Comparison of ENCODE assay signal across 10 cellular contexts in the genomic region with DNA sequence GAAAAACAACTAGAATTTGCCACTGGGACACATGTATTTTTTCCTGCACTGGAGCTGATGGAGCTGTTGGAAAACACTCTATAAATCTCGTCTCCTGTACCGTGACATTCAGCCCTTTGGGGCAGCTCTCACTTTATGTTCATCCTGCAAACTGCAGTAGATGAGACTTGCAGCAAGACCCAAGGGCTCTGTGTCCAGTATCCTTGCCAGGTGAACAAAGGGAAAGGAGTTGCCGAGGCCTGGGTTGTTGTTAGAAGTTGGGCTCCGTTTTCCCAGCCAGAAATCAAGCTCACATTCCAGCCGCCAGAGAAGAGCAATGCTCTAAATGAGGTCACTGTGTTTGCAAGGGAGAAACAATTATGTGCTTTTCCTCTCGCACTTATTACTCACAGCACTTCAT.
DNase-seq lines count a peak whose midpoint lies in the region; ATAC-seq and TF ChIP-seq lines count a peak whose summit lies in the region.
"Had no signal": no experiment of that assay in that cellular context is flagged by ENCODE, and none has a peak within 500 bp of the region (broad histone marks: within the 10 kb centered on the region; RNA-seq: fewer than 3 reads in every experiment).

No MANE protein-coding gene starts in this region.

- H3K9me3 ChIP-seq in HUES48 (ENCODE audit: control insufficient read depth, insufficient read depth, low read length), result no peaks in the 10 kb centered on the region
- H3K9me3 ChIP-seq in thoracic aorta, result no peaks in the 10 kb centered on the region
- no peaks in the 10 kb centered on the region for H3K9me3 ChIP-seq in prostate gland
- H3K9me3 ChIP-seq: mucosa of descending colon had no signal

- ATAC-seq in thoracic aorta (ENCODE audit: insufficient number of reproducible peaks, low FRiP score, low read depth) (no peak), GM18873 (IDR thresholded peaks at IDR 0.05; ENCODE audit: low FRiP score, unreplicated experiment) (no peak)
- ATAC-seq: mucosa of descending colon had no signal

- 0 out of 2 replicates have a peak overlapping the region, but pooled peaks have one; percentile 36 for H3K9ac ChIP-seq in HUES48 (ENCODE audit: low read depth, low read length)

- intact Hi-C loops in prostate gland (cut with DNase I), result loop anchor here (10.0 kb wide), 1 partner anchor 1662 kb away; the partner anchor contains the start of gene EPHA4

- 22% methylated on average over 6 of the region's 6 CpGs for WGBS in prostate gland

- TF ChIP-seq CTCF in coronary artery (IDR thresholded peaks at IDR 0.05), result peak; percentile 29
- peak; percentile 35 for TF ChIP-seq CTCF in thoracic aorta (IDR thresholded peaks at IDR 0.05)
- TF ChIP-seq CTCF in prostate gland (IDR thresholded peaks at IDR 0.05), result no peak

- DNase-seq in coronary artery (ENCODE audit: low spot score), result no peak
- peak; percentile 22 for DNase-seq in kidney glomerular epithelial cell (lab: John Stamatoyannopoulos, UW)
- DNase-seq in thoracic aorta (ENCODE audit: low spot score), result no peak
- DNase-seq in GF-D8 (lab: John Stamatoyannopoulos, UW), result no peak
- no peak for DNase-seq in prostate gland (ENCODE audit: low spot score)
- DNase-seq: mucosa of descending colon, NCI-H2081 treated with DMSO at 0.1 percent for 48 hours, SW 1271 had no signal

- H3K36me3 ChIP-seq in HUES48 (ENCODE audit: control insufficient read depth, insufficient read depth, low read length) (no peaks in the 10 kb centered on the region), thoracic aorta (no peaks in the 10 kb centered on the region), prostate gland (no peaks in the 10 kb centered on the region)

- no peak for TF ChIP-seq POLR2A in prostate gland (IDR thresholded peaks at IDR 0.05)

- H3K4me1 ChIP-seq in HUES48 (ENCODE audit: control insufficient read depth, insufficient read depth, low read length), result no peaks in the 10 kb centered on the region; the same call in 1 of the 2 replicates
- H3K4me1 ChIP-seq in thoracic aorta (ENCODE audit: control insufficient read depth in 1 of 2, low read depth in 2 of 2), result peaks cover 0 to 7% of the 10 kb centered on the region in 2 donors
- H3K4me1 ChIP-seq in prostate gland (replicated peaks), result no peaks in the 10 kb centered on the region

- no peak overlapping the region for H3K27ac ChIP-seq in HUES48 (ENCODE audit: low read depth, low read length)
- H3K27ac ChIP-seq in coronary artery, result peak overlapping the region in 1 of 2 donors; percentile 27
- no peak overlapping the region for H3K27ac ChIP-seq in thoracic aorta
- H3K27ac ChIP-seq in prostate gland, result no peak overlapping the region

- H3K27me3 ChIP-seq in HUES48 (ENCODE audit: control insufficient read depth, insufficient read depth, low read length) (no peaks in the 10 kb centered on the region), thoracic aorta (replicated peaks; ENCODE audit: insufficient read depth) (no peaks in the 10 kb centered on the region), prostate gland (replicated peaks; ENCODE audit: insufficient read depth) (no peaks in the 10 kb centered on the region)

- H3K4me3 ChIP-seq in HUES48 (ENCODE audit: low read depth, low read length), result no peak overlapping the region
- peak overlapping the region; percentile 45 for H3K4me3 ChIP-seq in coronary artery
- H3K4me3 ChIP-seq in thoracic aorta, result peak overlapping the region; percentile 53
- no peak overlapping the region for H3K4me3 ChIP-seq in prostate gland
- H3K4me3 ChIP-seq: mucosa of descending colon had no signal

Comparison
In these comparisons a context has a peak if more than half of its experiments do, and no peak if none do; other contexts are left out.
1. H3K4me3 ChIP-seq: peak in coronary artery (single experiment) and thoracic aorta (single experiment); none in HUES48 (single experiment) and prostate gland (0 of 2).
2. CTCF ChIP-seq: peak in coronary artery (single experiment) and thoracic aorta (single experiment); none in prostate gland (0 of 4).